28 cellular contexts compared by ENCODE assay signal in the genomic region with DNA sequence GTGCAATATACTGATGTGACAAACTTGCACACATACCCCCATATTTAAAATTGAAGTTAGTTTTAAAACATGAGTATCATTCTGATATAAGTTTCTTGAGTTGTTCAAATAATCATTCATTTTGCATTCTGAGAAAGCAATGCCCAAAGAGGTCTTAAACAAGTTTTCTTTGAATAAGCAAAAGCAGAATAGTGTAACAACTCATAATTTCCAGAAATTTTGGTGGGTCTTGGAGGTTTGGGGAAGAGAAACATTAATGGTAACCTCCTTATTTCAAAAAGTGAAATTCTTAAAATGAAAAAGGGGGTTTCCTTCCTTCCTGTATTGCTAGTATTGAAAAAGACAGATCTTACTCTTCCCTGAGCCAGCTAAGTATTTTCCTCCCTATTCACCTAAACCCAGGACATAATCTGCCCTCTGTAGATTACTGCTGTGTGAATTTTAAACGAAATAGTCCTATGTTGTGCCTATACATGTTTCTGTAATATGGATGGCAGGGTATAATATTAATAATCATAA. TPM values are rescaled to one million over a fixed set of nuclear protein-coding genes. Genes with fewer than 3 reads are reported as not detected.
DNase-seq lines count a peak whose midpoint lies in the region; ATAC-seq, FAIRE-seq and TF ChIP-seq lines count a peak whose summit lies in the region.
"Had no signal": no experiment of that assay in that cellular context is flagged by ENCODE, and none has a peak within 500 bp of the region (broad histone marks: within the 10 kb centered on the region; RNA-seq: fewer than 3 reads in every experiment).

No MANE protein-coding gene starts in this region.

- no peaks in the 10 kb centered on the region for H3K36me3 ChIP-seq in body of pancreas (replicated peaks in 1 of 2; ENCODE audit: insufficient read depth in 1 of 2, low read depth in 2 of 2)
- H3K36me3 ChIP-seq: BLaER1, MG63 had no signal

- H3K4me3 ChIP-seq in body of pancreas: no peak overlapping the region
- H3K4me3 ChIP-seq: BLaER1, GM23248, K562, MG63 had no signal

- H3K27me3 ChIP-seq in body of pancreas: no peaks in the 10 kb centered on the region
- H3K27me3 ChIP-seq: BLaER1, MG63 had no signal

- no peak for TF ChIP-seq CTCF in body of pancreas (IDR thresholded peaks at IDR 0.05)

- POLR2A ChIA-PET in activated CD4-positive, alpha-beta T cell treated with anti-CD3 and anti-CD28 coated beads for 36 hours (lab: Charles Lee): no interaction called here

- H3K4me1 ChIP-seq in body of pancreas: no peaks in the 10 kb centered on the region
- H3K4me1 ChIP-seq: BLaER1, Caco-2 had no signal

- WGBS in body of pancreas, 2 donors: 70 to 81% methylated on average over 1 of the region's 1 CpG

- H3K27me3 Mint-ChIP-seq in activated CD4-positive, alpha-beta T cell treated with anti-CD3 and anti-CD28 coated beads for 36 hours: no peaks in the 10 kb centered on the region
- no peaks in the 10 kb centered on the region for H3K27me3 Mint-ChIP-seq in activated T-helper 17 cell treated with anti-CD3 and anti-CD28 coated beads, Interleukin-2, amount 50 U/mL, for 72 hours
- H3K27me3 Mint-ChIP-seq: CD4-positive, alpha-beta memory T cell had no signal

- H3K4me3 Mint-ChIP-seq in activated CD4-positive, alpha-beta T cell treated with anti-CD3 and anti-CD28 coated beads for 36 hours: no peak overlapping the region
- H3K4me3 Mint-ChIP-seq in activated T-helper 17 cell treated with anti-CD3 and anti-CD28 coated beads, Interleukin-2, amount 50 U/mL, for 72 hours: no peak overlapping the region
- no peak overlapping the region for H3K4me3 Mint-ChIP-seq in stimulated activated effector memory CD8-positive, alpha-beta T cell treated with anti-CD3 and anti-CD28 coated beads, Interleukin-12 subunit alpha, Interleukin-12 subunit beta, amount 100 ng/mL, for 72 hours
- H3K4me3 Mint-ChIP-seq: CD4-positive, alpha-beta memory T cell; H9; HFFc6 had no signal

- peaks cover 4% of the 10 kb centered on the region for H3K36me3 Mint-ChIP-seq in activated CD4-positive, alpha-beta T cell treated with anti-CD3 and anti-CD28 coated beads for 36 hours (ENCODE audit: low read depth)
- no peaks in the 10 kb centered on the region for H3K36me3 Mint-ChIP-seq in activated T-helper 17 cell treated with anti-CD3 and anti-CD28 coated beads, Interleukin-2, amount 50 U/mL, for 72 hours (ENCODE audit: low read depth)
- peaks cover 5% of the 10 kb centered on the region for H3K36me3 Mint-ChIP-seq in stimulated activated effector memory CD8-positive, alpha-beta T cell treated with anti-CD3 and anti-CD28 coated beads, Interleukin-12 subunit alpha, Interleukin-12 subunit beta, amount 100 ng/mL, for 72 hours

- H3K27ac ChIP-seq in body of pancreas: no peak overlapping the region
- H3K27ac ChIP-seq: 22Rv1, BLaER1, GM23248 had no signal

- no peaks in the 10 kb centered on the region for H3K9me3 ChIP-seq in body of pancreas
- H3K9me3 ChIP-seq: Caco-2, SK-N-SH had no signal

- no peak overlapping the region for H3K27ac Mint-ChIP-seq in activated CD4-positive, alpha-beta T cell treated with anti-CD3 and anti-CD28 coated beads for 36 hours
- H3K27ac Mint-ChIP-seq in activated T-helper 17 cell treated with anti-CD3 and anti-CD28 coated beads, Interleukin-2, amount 50 U/mL, for 72 hours: no peak overlapping the region
- H3K27ac Mint-ChIP-seq in stimulated activated effector memory CD8-positive, alpha-beta T cell treated with anti-CD3 and anti-CD28 coated beads, Interleukin-12 subunit alpha, Interleukin-12 subunit beta, amount 100 ng/mL, for 72 hours: peak overlapping the region; percentile 8
- H3K27ac Mint-ChIP-seq: CD4-positive, alpha-beta memory T cell; H9; HFFc6 had no signal

- intact Hi-C loops in activated CD4-positive, alpha-beta T cell treated with anti-CD3 and anti-CD28 coated beads for 36 hours (cut with DNase I, micrococcal nuclease): no loop called here
- intact Hi-C loops in body of pancreas (cut with DNase I): no loop called here

- TF ChIP-seq POLR2A in GM12892 (IDR thresholded peaks at IDR 0.05; ENCODE audit: low read depth, low read length): no peak
- no peak for TF ChIP-seq POLR2A in body of pancreas (IDR thresholded peaks at IDR 0.05)

- peak; percentile 24 for FAIRE-seq in GM12892 (lab: Jason Lieb, UNC)
- FAIRE-seq: K562 had no signal

- CTCF ChIA-PET in activated CD4-positive, alpha-beta T cell treated with anti-CD3 and anti-CD28 coated beads for 36 hours (lab: Charles Lee): interaction anchor here (0.8 kb wide), 1 partner anchor 12 kb away, joined by 3 read pairs; no protein-coding TSS in a partner anchor

- H3K4me1 Mint-ChIP-seq in activated CD4-positive, alpha-beta T cell treated with anti-CD3 and anti-CD28 coated beads for 36 hours: peaks cover 15% of the 10 kb centered on the region
- H3K4me1 Mint-ChIP-seq in activated T-helper 17 cell treated with anti-CD3 and anti-CD28 coated beads, Interleukin-2, amount 50 U/mL, for 72 hours: peaks cover 4% of the 10 kb centered on the region
- peaks cover 19% of the 10 kb centered on the region for H3K4me1 Mint-ChIP-seq in stimulated activated effector memory CD8-positive, alpha-beta T cell treated with anti-CD3 and anti-CD28 coated beads, Interleukin-12 subunit alpha, Interleukin-12 subunit beta, amount 100 ng/mL, for 72 hours
- H3K4me1 Mint-ChIP-seq: H9 had no signal

- H3K9me3 Mint-ChIP-seq in activated CD4-positive, alpha-beta T cell treated with anti-CD3 and anti-CD28 coated beads for 36 hours (ENCODE audit: low read depth): peaks cover 10% of the 10 kb centered on the region
- peaks cover 3% of the 10 kb centered on the region for H3K9me3 Mint-ChIP-seq in activated T-helper 17 cell treated with anti-CD3 and anti-CD28 coated beads, Interleukin-2, amount 50 U/mL, for 72 hours
- no peaks in the 10 kb centered on the region for H3K9me3 Mint-ChIP-seq in stimulated activated effector memory CD8-positive, alpha-beta T cell treated with anti-CD3 and anti-CD28 coated beads, Interleukin-12 subunit alpha, Interleukin-12 subunit beta, amount 100 ng/mL, for 72 hours

- peak; percentile 30 for ATAC-seq in activated CD4-positive, alpha-beta T cell treated with anti-CD3 and anti-CD28 coated beads for 36 hours
- peak; percentile 62 for ATAC-seq in activated T-helper 17 cell treated with anti-CD3 and anti-CD28 coated beads, Interleukin-2, amount 50 U/mL, for 72 hours (replicated peaks)
- ATAC-seq in stimulated activated effector memory CD8-positive, alpha-beta T cell treated with anti-CD3 and anti-CD28 coated beads, Interleukin-12 subunit alpha, Interleukin-12 subunit beta, amount 100 ng/mL, for 72 hours: peak; percentile 57
- no peak for ATAC-seq in body of pancreas
- ATAC-seq: K562, Panc1 had no signal

- no peak for DNase-seq in activated CD4-positive, alpha-beta T cell treated with anti-CD3 and anti-CD28 coated beads for 36 hours
- DNase-seq in activated CD4-positive, alpha-beta T cell treated with anti-CD3 and anti-CD28 coated beads for 48 hours: no peak
- DNase-seq in GM12892 (ENCODE audit: insufficient read length): no peak
- DNase-seq in stimulated activated effector memory CD8-positive, alpha-beta T cell treated with anti-CD3 and anti-CD28 coated beads, Interleukin-12 subunit alpha, Interleukin-12 subunit beta, amount 100 ng/mL, for 72 hours (ENCODE audit: low spot score in 2 of 2): no peak
- no peak for DNase-seq in anterior cingulate cortex (lab: John Stamatoyannopoulos, UW)
- DNase-seq in body of pancreas: no peak
- no peak for DNase-seq in NCI-H748 treated with DMSO at 0.1 percent for 48 hours (lab: John Stamatoyannopoulos, UW)
- DNase-seq: ACHN; Caco-2; CD4-positive, alpha-beta memory T cell; DMS 273 treated with DMSO at 0.1 percent for 48 hours; DMS79 treated with DMSO at 0.1 percent for 48 hours; GM23248; H9; HFFc6; MG63; NCI-H1417; NCI-H1694 treated with DMSO at 0.1 percent for 48 hours; NCI-H2107; NCI-H446 treated with DMSO at 0.1 percent for 48 hours; NCI-H69; SIG-M5; SK-N-SH had no signal

RNA-seq across cellular contexts. Expression of gene SLC25A15, which starts 30.4 kb away (rescaled TPM):
- total RNA-seq in activated CD4-positive, alpha-beta T cell treated with anti-CD3 and anti-CD28 coated beads for 36 hours: 10 to 100 TPM; 20.5 to 23.6 TPM
- 10.5 TPM for polyA plus RNA-seq in GM12892 (2012; ENCODE audit: missing spikeins)
- total RNA-seq in activated T-helper 17 cell treated with anti-CD3 and anti-CD28 coated beads, Interleukin-2, amount 50 U/mL, for 72 hours: 10 to 100 TPM; 12.9 to 21.4 TPM
- 10 to 100 TPM in 1 of 2 donors, 1 to 10 TPM in 1; 4.6 to 27.8 TPM for total RNA-seq in body of pancreas

RNA-seq across cellular contexts. Expression of gene MRPS31, which starts 48.9 kb away (rescaled TPM):
- total RNA-seq in activated CD4-positive, alpha-beta T cell treated with anti-CD3 and anti-CD28 coated beads for 36 hours: 10 to 100 TPM; 45.8 to 46.1 TPM
- 43.6 TPM for polyA plus RNA-seq in GM12892 (2012; ENCODE audit: missing spikeins)
- total RNA-seq in activated T-helper 17 cell treated with anti-CD3 and anti-CD28 coated beads, Interleukin-2, amount 50 U/mL, for 72 hours: 10 to 100 TPM; 39.8 to 41.8 TPM
- total RNA-seq in body of pancreas: 10 to 100 TPM; 10.9 to 11.9 TPM
